13 cellular contexts compared by ENCODE assay signal in the genomic region with DNA sequence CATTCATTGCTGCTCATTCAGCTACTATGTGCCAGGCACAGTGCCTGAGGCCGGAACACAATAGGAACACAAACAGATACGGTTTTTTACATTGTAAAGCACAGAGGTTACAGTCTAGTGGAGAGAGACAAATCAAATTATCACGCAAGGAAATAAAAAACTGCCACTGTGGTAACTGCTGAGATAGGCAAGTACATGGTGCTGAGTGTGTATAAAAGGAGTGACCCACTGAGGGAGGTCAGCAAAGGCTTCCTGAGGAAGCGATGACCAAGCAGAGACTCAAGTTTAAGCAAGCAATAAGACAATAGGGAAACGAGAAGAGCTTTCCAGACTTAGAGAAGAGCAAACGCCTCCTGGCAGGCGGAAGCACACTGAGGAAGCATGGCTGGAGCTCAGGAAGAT. TPM values are rescaled to one million over a fixed set of nuclear protein-coding genes. Genes with fewer than 3 reads are reported as not detected.
DNase-seq lines count a peak whose midpoint lies in the region; ATAC-seq, FAIRE-seq and TF ChIP-seq lines count a peak whose summit lies in the region.
"Had no signal": no experiment of that assay in that cellular context is flagged by ENCODE, and none has a peak within 500 bp of the region (broad histone marks: within the 10 kb centered on the region; RNA-seq: fewer than 3 reads in every experiment).

No MANE protein-coding gene starts in this region.

- FAIRE-seq in endothelial cell of umbilical vein (lab: Jason Lieb, UNC) = peak; percentile 95

- H3K9ac ChIP-seq in endothelial cell of umbilical vein (replicated peaks; ENCODE audit: extremely low read depth, insufficient read depth, low read length) = peak overlapping the region; percentile 65

- H3K27ac ChIP-seq in endothelial cell of umbilical vein (ENCODE audit: insufficient read depth, low read depth, low read length) = peak overlapping the region; percentile 94
- peak overlapping the region; percentile 44 for H3K27ac ChIP-seq in lower lobe of right lung
- peak overlapping the region; percentile 29 to 61 for H3K27ac ChIP-seq in tibial artery
- peak overlapping the region in 1 of 2 donors; percentile 64 for H3K27ac ChIP-seq in prostate gland
- H3K27ac ChIP-seq in thyroid gland = peak overlapping the region in 1 of 3 donors; percentile 31

- CTCF ChIA-PET in endothelial cell of umbilical vein (lab: Charles Lee) = interaction anchor here (0.9 to 3.7 kb wide), 13 partner anchors 10 to 449 kb away, joined by 3 to 29 read pairs (median 5); no protein-coding TSS in a partner anchor

- TF ChIP-seq POLR2A in endothelial cell of umbilical vein (IDR thresholded peaks at IDR 0.05; ENCODE audit: low read depth, low read length) (no peak), prostate gland (IDR thresholded peaks at IDR 0.05) (no peak), thyroid gland (IDR thresholded peaks at IDR 0.05) (no peak)

- dilution Hi-C loops in endothelial cell of umbilical vein (cut with MboI; ENCODE audit: extremely low pct_ligation_motif_present, low sequenced_read_pairs) = no loop called here

- H3K9me3 ChIP-seq in endothelial cell of umbilical vein (replicated peaks; ENCODE audit: control insufficient read depth, insufficient read depth, low read length) (no peaks in the 10 kb centered on the region), lower lobe of right lung (no peaks in the 10 kb centered on the region), tibial artery (no peaks in the 10 kb centered on the region), prostate gland (no peaks in the 10 kb centered on the region), thyroid gland (no peaks in the 10 kb centered on the region)

- no peaks in the 10 kb centered on the region for H3K9me1 ChIP-seq in endothelial cell of umbilical vein (replicated peaks; ENCODE audit: control insufficient read depth, extremely low read depth, insufficient read depth, low read length)

- H2AFZ ChIP-seq in endothelial cell of umbilical vein (ENCODE audit: low read depth, low read length) = no peak overlapping the region

- POLR2A ChIA-PET in endothelial cell of umbilical vein (lab: Charles Lee) = interaction anchor here (0.7 to 1.8 kb wide), 3 partner anchors 8 to 14 kb away, joined by 3 to 8 read pairs (median 7); no protein-coding TSS in a partner anchor

- no TSS peak for BruUV-seq in endothelial cell of umbilical vein (replicated peaks; lab: Mats Ljungman, UMichigan)

- H3K4me3 ChIP-seq in endothelial cell of umbilical vein (replicated peaks in 1 of 3; ENCODE audit: insufficient read depth in 1 of 3, low read depth in 1 of 3, low read length in 3 of 3) (no peak overlapping the region), lower lobe of right lung (no peak overlapping the region), tibial artery (no peak overlapping the region), prostate gland (no peak overlapping the region), thyroid gland (replicated peaks in 1 of 3) (no peak overlapping the region)

- TF ChIP-seq CTCF in endothelial cell of umbilical vein (IDR thresholded peaks at IDR 0.05; ENCODE audit: extremely low read depth in 1 of 2, insufficient read depth in 1 of 2, low read depth in 1 of 2, low read length in 2 of 2) = no peak
- TF ChIP-seq CTCF in lower lobe of right lung (IDR thresholded peaks at IDR 0.05) = no peak
- TF ChIP-seq CTCF in tibial artery (IDR thresholded peaks at IDR 0.05) = no peak
- no peak for TF ChIP-seq CTCF in prostate gland (IDR thresholded peaks at IDR 0.05)
- no peak for TF ChIP-seq CTCF in thyroid gland (IDR thresholded peaks at IDR 0.05)

- no peaks in the 10 kb centered on the region for H3K79me2 ChIP-seq in endothelial cell of umbilical vein (ENCODE audit: control insufficient read depth, insufficient read depth, low read length)

- H3K36me3 ChIP-seq in endothelial cell of umbilical vein (ENCODE audit: control insufficient read depth in 2 of 2, extremely low read depth in 1 of 2, insufficient read depth in 2 of 2, low read length in 2 of 2) (no peaks in the 10 kb centered on the region), lower lobe of right lung (no peaks in the 10 kb centered on the region), tibial artery (peaks cover 0 to 4% (median 0%) of the 10 kb centered on the region in 3 donors), prostate gland (no peaks in the 10 kb centered on the region), thyroid gland (no peaks in the 10 kb centered on the region)

- peak overlapping the region; percentile 71 for H3K4me2 ChIP-seq in endothelial cell of umbilical vein (ENCODE audit: insufficient read depth, low read length)

- H4K20me1 ChIP-seq in endothelial cell of umbilical vein (replicated peaks; ENCODE audit: control insufficient read depth, extremely low read depth, insufficient read depth, low read length) = no peaks in the 10 kb centered on the region

- DNase-seq in RPMI8226 = peak; percentile 12
- peak; percentile 93 for DNase-seq in endothelial cell of umbilical vein (ENCODE audit: low read depth, low spot score)
- no peak for DNase-seq in lower lobe of right lung
- no peak for DNase-seq in tibial artery
- DNase-seq in prostate gland (ENCODE audit: low spot score) = no peak
- DNase-seq in thyroid gland = no peak
- DNase-seq in inferior parietal cortex (ENCODE audit: extremely low spot score) = no peak
- DNase-seq: activated CD4-positive, CD25-positive, alpha-beta regulatory T cell; hippocampal formation; Kasumi-1; NCI-H82; stimulated activated naive CD8-positive, alpha-beta T cell treated with anti-CD3 and anti-CD28 coated beads, Interleukin-15, Interleukin-2, amounts not matched to agents 100 U/mL and 50 U/mL, for 24 hours had no signal

- intact Hi-C loops in endothelial cell of umbilical vein (cut with micrococcal nuclease) (loop anchor here (1.0 to 5.0 kb wide), 7 partner anchors 11 to 356 kb away; no protein-coding TSS in a partner anchor), lower lobe of right lung (cut with DNase I) (no loop called here), tibial artery (cut with DNase I; ENCODE audit: low total_unique reads) (no loop called here), prostate gland (cut with DNase I) (no loop called here), thyroid gland (cut with DNase I) (no loop called here)

- H3K27me3 ChIP-seq in endothelial cell of umbilical vein (ENCODE audit: control insufficient read depth in 2 of 2, insufficient read depth in 2 of 2, low read length in 2 of 2) (no peaks in the 10 kb centered on the region), lower lobe of right lung (ENCODE audit: low read depth) (no peaks in the 10 kb centered on the region), tibial artery (no peaks in the 10 kb centered on the region), prostate gland (replicated peaks; ENCODE audit: insufficient read depth) (no peaks in the 10 kb centered on the region), thyroid gland (no peaks in the 10 kb centered on the region)

- peak; percentile 57 to 85 for ATAC-seq in lower lobe of right lung
- no peak for ATAC-seq in HG02981 (IDR thresholded peaks at IDR 0.05; ENCODE audit: unreplicated experiment)
- ATAC-seq: stimulated activated naive CD8-positive, alpha-beta T cell treated with anti-CD3 and anti-CD28 coated beads, Interleukin-15, Interleukin-2, amounts not matched to agents 100 U/mL and 50 U/mL, for 24 hours had no signal

- H3K4me1 ChIP-seq in endothelial cell of umbilical vein (ENCODE audit: control insufficient read depth, extremely low read depth, insufficient read depth, low read length) (peaks cover 60% of the 10 kb centered on the region), lower lobe of right lung (peaks cover 9% of the 10 kb centered on the region), tibial artery (peaks cover 0 to 45% (median 25%) of the 10 kb centered on the region in 4 donors), prostate gland (replicated peaks) (no peaks in the 10 kb centered on the region), thyroid gland (no peaks in the 10 kb centered on the region)

- WGBS in prostate gland = 52% methylated on average over 7 of the region's 7 CpGs
- WGBS in thyroid gland, 2 donors = 65 to 68% methylated on average over 7 of the region's 7 CpGs

TF ChIP-seq in endothelial cell of umbilical vein, 7 proteins besides CTCF, POLR2A, EP300 and RAD21:
- TF ChIP-seq EZH2 (IDR thresholded peaks at IDR 0.05; ENCODE audit: borderline replicate concordance, low read depth, low read length, severe bottlenecking) = no peak
- TF ChIP-seq FOS (IDR thresholded peaks at IDR 0.05; ENCODE audit: borderline replicate concordance, insufficient read depth, low read length) = peak; percentile 90
- TF ChIP-seq POLR2AphosphoS5 (IDR thresholded peaks at IDR 0.05; ENCODE audit: insufficient read depth, low read depth, low read length) = peak; percentile 86
- TF ChIP-seq MYC (IDR thresholded peaks at IDR 0.05; ENCODE audit: low read depth, low read length) = no peak
- peak; percentile 82 for TF ChIP-seq JUN (IDR thresholded peaks at IDR 0.05; ENCODE audit: borderline replicate concordance, insufficient read depth, insufficient read length, low read depth)
- peak; percentile 57 for TF ChIP-seq GATA2 (IDR thresholded peaks at IDR 0.05; ENCODE audit: insufficient read depth, insufficient read length, low read depth, low read length)
TF ChIP-seq in endothelial cell of umbilical vein: peak in this region for 4.

RNA-seq across cellular contexts. Expression of a gene that starts 56.4 kb away (rescaled TPM):
- total RNA-seq in endothelial cell of umbilical vein (6.9 and 7.4 TPM in 2 replicates), lower lobe of right lung (3.8 TPM), prostate gland (1 to 10 TPM; 3.5 to 6.5 TPM), thyroid gland (1 to 10 TPM; 3.2 to 4.3 (median 3.5) TPM)
- 1.1 and 1.4 TPM in 2 replicates for polyA plus RNA-seq in endothelial cell of umbilical vein
- polyA plus RNA-seq in endothelial cell of umbilical vein (2011; cell fraction: cytosol; rRNA removed) = 2.5 and 2.6 TPM in 2 replicates
- polyA plus RNA-seq in endothelial cell of umbilical vein (2011; cell fraction: nucleus; rRNA removed) = 2.4 and 2.7 TPM in 2 replicates
- 5.4 and 7.9 TPM in 2 replicates for polyA plus RNA-seq in endothelial cell of umbilical vein (2012)
- 1.1 and 1.3 TPM in 2 replicates for polyA minus RNA-seq in endothelial cell of umbilical vein
- polyA minus RNA-seq in endothelial cell of umbilical vein (2011; cell fraction: cytosol; rRNA and poly(A)+ RNA removed) = 3.5 TPM
- polyA minus RNA-seq in endothelial cell of umbilical vein (2011; cell fraction: nucleus; rRNA and poly(A)+ RNA removed) = 2.9 and 3.0 TPM in 2 replicates

RNA-seq across cellular contexts. Expression of a gene that starts 56.5 kb away (rescaled TPM):
- total RNA-seq in endothelial cell of umbilical vein (26.1 and 28.2 TPM in 2 replicates), lower lobe of right lung (23.6 TPM), prostate gland (10 to 100 TPM; 24.6 to 29.7 TPM), thyroid gland (10 to 100 TPM; 30.1 to 44.4 (median 35.2) TPM)
- 7.6 and 8.5 TPM in 2 replicates for polyA plus RNA-seq in endothelial cell of umbilical vein
- 10.8 and 11.0 TPM in 2 replicates for polyA plus RNA-seq in endothelial cell of umbilical vein (2011; cell fraction: cytosol; rRNA removed)
- polyA plus RNA-seq in endothelial cell of umbilical vein (2011; cell fraction: nucleus; rRNA removed) = 28.5 and 34.8 TPM in 2 replicates
- 21.1 and 21.2 TPM in 2 replicates for polyA plus RNA-seq in endothelial cell of umbilical vein (2012)
- 20.3 and 22.2 TPM in 2 replicates for polyA minus RNA-seq in endothelial cell of umbilical vein
- polyA minus RNA-seq in endothelial cell of umbilical vein (2011; cell fraction: cytosol; rRNA and poly(A)+ RNA removed) = 8.9 TPM
- 38.1 and 42.8 TPM in 2 replicates for polyA minus RNA-seq in endothelial cell of umbilical vein (2011; cell fraction: nucleus; rRNA and poly(A)+ RNA removed)

Comparison
In these comparisons a context has a peak if more than half of its experiments do, and no peak if none do; other contexts are left out.
1. DNase-seq: peak in RPMI8226 (single experiment) and endothelial cell of umbilical vein (single experiment); none in lower lobe of right lung (single experiment), tibial artery (0 of 2), prostate gland (single experiment), thyroid gland (0 of 2) and inferior parietal cortex (single experiment).